ENCODE assay signal across 40 cellular contexts in the genomic region with DNA sequence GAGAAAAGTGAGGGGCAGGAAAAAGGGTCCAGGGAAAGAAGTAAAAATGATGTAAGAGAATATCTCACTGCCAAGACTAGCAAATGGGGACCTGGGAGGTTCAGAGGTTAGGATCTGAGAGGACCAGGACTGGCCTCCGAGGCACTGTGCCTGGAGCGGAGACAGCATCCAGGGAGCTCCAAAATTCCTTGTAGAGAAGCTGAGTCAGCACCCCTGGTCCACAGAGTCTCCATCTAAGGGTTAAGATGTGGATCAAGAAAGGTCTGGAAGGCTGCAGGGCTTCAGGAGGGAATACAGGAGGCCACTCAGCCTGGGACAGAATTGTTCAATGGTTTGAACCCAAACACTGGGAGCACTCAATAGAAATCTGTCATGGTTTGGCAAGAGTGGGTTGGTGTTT.
"Had no signal": no experiment of that assay in that cellular context is flagged by ENCODE, and none has a peak within 500 bp of the region (broad histone marks: within the 10 kb centered on the region; RNA-seq: fewer than 3 reads in every experiment).

No MANE protein-coding gene starts in this region.

- ATAC-seq: activated CD4-positive, alpha-beta T cell treated with anti-CD3 and anti-CD28 coated beads for 36 hours; activated CD4-positive, CD25-positive, alpha-beta regulatory T cell treated with anti-CD3 and anti-CD28 coated beads, Interleukin-2, amount 50 U/mL, for 24 hours; activated CD8-positive, alpha-beta memory T cell treated with anti-CD3 and anti-CD28 coated beads, Interleukin-2, amount 10 ng/mL, durations not matched to agents 7 days and 5 days; activated CD8-positive, alpha-beta T cell treated with anti-CD3 and anti-CD28 coated beads, Interleukin-2, amount 10 ng/mL, durations not matched to agents 7 days and 5 days; activated naive CD8-positive, alpha-beta T cell treated with anti-CD3 and anti-CD28 coated beads, Interleukin-2, amount 50 U/mL, for 24 hours; activated T-cell treated with anti-CD3 and anti-CD28 coated beads, Interleukin-2, amount 50 U/mL, for 4 hours; WTC11 had no signal

- H3K27ac ChIP-seq: ascending aorta, cardiac muscle cell, WERI-Rb-1 had no signal

- H3K4me1 ChIP-seq: ascending aorta had no signal

- H3K36me3 ChIP-seq: ascending aorta, cardiac muscle cell, WERI-Rb-1 had no signal

- FAIRE-seq: bronchial epithelial cell, TTC549 had no signal

- H3K27me3 ChIP-seq: ascending aorta, cardiac muscle cell had no signal

- H3K27me3 Mint-ChIP-seq: activated CD4-positive, alpha-beta memory T cell treated with anti-CD3 and anti-CD28 coated beads, Interleukin-2, amount 10 ng/mL, durations not matched to agents 7 days and 5 days had no signal

- H3K27ac Mint-ChIP-seq: activated CD4-positive, alpha-beta memory T cell treated with anti-CD3 and anti-CD28 coated beads, Interleukin-2, amount 10 ng/mL, durations not matched to agents 7 days and 5 days; activated CD4-positive, alpha-beta T cell treated with anti-CD3 and anti-CD28 coated beads for 36 hours; activated CD4-positive, alpha-beta T cell treated with anti-CD3 and anti-CD28 coated beads, Interleukin-2, amount 10 ng/mL, durations not matched to agents 7 days and 5 days; activated CD8-positive, alpha-beta memory T cell treated with anti-CD3 and anti-CD28 coated beads, Interleukin-2, amount 10 ng/mL, durations not matched to agents 7 days and 5 days; activated CD8-positive, alpha-beta T cell treated with anti-CD3 and anti-CD28 coated beads, Interleukin-2, amount 10 ng/mL, durations not matched to agents 7 days and 5 days; activated naive CD4-positive, alpha-beta T cell treated with anti-CD3 and anti-CD28 coated beads, Interleukin-2, amount 10 ng/mL, durations not matched to agents 7 days and 5 days; activated naive CD4-positive, alpha-beta T cell treated with anti-CD3 and anti-CD28 coated beads, Interleukin-2, amount 50 U/mL, for 24 hours; activated naive CD8-positive, alpha-beta T cell; activated naive CD8-positive, alpha-beta T cell treated with anti-CD3 and anti-CD28 coated beads, Interleukin-2, amount 10 ng/mL, durations not matched to agents 7 days and 5 days; activated naive CD8-positive, alpha-beta T cell treated with anti-CD3 and anti-CD28 coated beads, Interleukin-2, amount 50 U/mL, for 24 hours; activated T-helper 2 cell treated with anti-CD3 and anti-CD28 coated beads, Interferon-gamma antibody, Interleukin-2, Interleukin-4, amounts not matched to agents 10 μg/mL and 5 μg/mL and 100 μg/mL, durations not matched to agents 14 hours and 24 hours and 36 hours; brain; T-helper 1 cell treated with Interleukin-12 subunit alpha and Interleukin-12 subunit beta and Interleukin-4 antibody, amounts not matched to agents 30 μg/mL and 1 μg/mL, for 36 hours; T-helper 2 cell treated with Interferon-gamma antibody and Interleukin-4, amounts not matched to agents 5 μg/mL and 100 μg/mL, for 36 hours; WTC11 had no signal

- H3K4me3 ChIP-seq: ascending aorta, cardiac muscle cell had no signal

- H3K36me3 Mint-ChIP-seq: activated CD8-positive, alpha-beta memory T cell treated with anti-CD3 and anti-CD28 coated beads, Interleukin-2, amount 10 ng/mL, durations not matched to agents 7 days and 5 days; activated naive CD4-positive, alpha-beta T cell treated with anti-CD3 and anti-CD28 coated beads, Interleukin-2, amount 10 ng/mL, durations not matched to agents 7 days and 5 days; activated naive CD4-positive, alpha-beta T cell treated with anti-CD3 and anti-CD28 coated beads, Interleukin-2, amount 50 U/mL, for 24 hours; brain had no signal

- H3K4me3 Mint-ChIP-seq: activated CD4-positive, alpha-beta memory T cell treated with anti-CD3 and anti-CD28 coated beads, Interleukin-2, amount 10 ng/mL, durations not matched to agents 7 days and 5 days; activated CD4-positive, alpha-beta T cell treated with anti-CD3 and anti-CD28 coated beads for 36 hours; activated CD4-positive, alpha-beta T cell treated with anti-CD3 and anti-CD28 coated beads, Interleukin-2, amount 10 ng/mL, durations not matched to agents 7 days and 5 days; activated CD8-positive, alpha-beta memory T cell treated with anti-CD3 and anti-CD28 coated beads, Interleukin-2, amount 10 ng/mL, durations not matched to agents 7 days and 5 days; activated CD8-positive, alpha-beta T cell treated with anti-CD3 and anti-CD28 coated beads, Interleukin-2, amount 10 ng/mL, durations not matched to agents 7 days and 5 days; activated naive CD4-positive, alpha-beta T cell treated with anti-CD3 and anti-CD28 coated beads, Interleukin-2, amount 10 ng/mL, durations not matched to agents 7 days and 5 days; activated naive CD4-positive, alpha-beta T cell treated with anti-CD3 and anti-CD28 coated beads, Interleukin-2, amount 50 U/mL, for 24 hours; activated naive CD8-positive, alpha-beta T cell; activated naive CD8-positive, alpha-beta T cell treated with anti-CD3 and anti-CD28 coated beads, Interleukin-2, amount 10 ng/mL, durations not matched to agents 7 days and 5 days; activated naive CD8-positive, alpha-beta T cell treated with anti-CD3 and anti-CD28 coated beads, Interleukin-2, amount 50 U/mL, for 24 hours; activated T-cell treated with anti-CD3 and anti-CD28 coated beads, Interleukin-2, amount 50 U/mL, for 4 hours; brain; central memory CD8-positive, alpha-beta T cell; T-helper 1 cell treated with Interleukin-12 subunit alpha and Interleukin-12 subunit beta and Interleukin-4 antibody, amounts not matched to agents 30 μg/mL and 1 μg/mL, for 36 hours; T-helper 2 cell treated with Interferon-gamma antibody and Interleukin-4, amounts not matched to agents 5 μg/mL and 100 μg/mL, for 36 hours; WTC11 had no signal

- DNase-seq: activated CD4-positive, alpha-beta memory T cell treated with anti-CD3 and anti-CD28 coated beads, Interleukin-2, amount 10 ng/mL, durations not matched to agents 7 days and 5 days; activated CD4-positive, alpha-beta T cell treated with anti-CD3 and anti-CD28 coated beads for 1 hour; activated CD4-positive, alpha-beta T cell treated with anti-CD3 and anti-CD28 coated beads for 36 hours; activated CD4-positive, alpha-beta T cell treated with anti-CD3 and anti-CD28 coated beads for 48 hours; activated CD4-positive, alpha-beta T cell treated with anti-CD3 and anti-CD28 coated beads, Interleukin-2, amount 10 ng/mL, durations not matched to agents 7 days and 5 days; activated CD4-positive, alpha-beta T cell treated with anti-CD3 and anti-CD28 coated beads, Interleukin-2, amount 50 U/mL, for 48 hours; activated CD4-positive, CD25-positive, alpha-beta regulatory T cell; activated CD8-positive, alpha-beta memory T cell treated with anti-CD3 and anti-CD28 coated beads for 24 hours; activated CD8-positive, alpha-beta memory T cell treated with anti-CD3 and anti-CD28 coated beads, Interleukin-2, amount 10 ng/mL, durations not matched to agents 7 days and 5 days; activated CD8-positive, alpha-beta memory T cell treated with anti-CD3 and anti-CD28 coated beads, Interleukin-2, amount 50 U/mL, for 48 hours; activated CD8-positive, alpha-beta T cell treated with anti-CD3 and anti-CD28 coated beads, Interleukin-2, amount 10 ng/mL, durations not matched to agents 7 days and 5 days; activated effector memory CD4-positive, alpha-beta T cell treated with Interleukin-2 at 50 U/mL for 16 hours; activated gamma-delta T cell; activated naive CD4-positive, alpha-beta T cell treated with anti-CD3 and anti-CD28 coated beads, Interleukin-2, amount 10 ng/mL, durations not matched to agents 7 days and 5 days; activated naive CD4-positive, alpha-beta T cell treated with Interleukin-2 at 50 U/mL for 16 hours; activated naive CD8-positive, alpha-beta T cell treated with anti-CD3 and anti-CD28 coated beads, Interleukin-2, amount 10 ng/mL, durations not matched to agents 7 days and 5 days; activated naive CD8-positive, alpha-beta T cell treated with anti-CD3 and anti-CD28 coated beads, Interleukin-2, amount 50 U/mL, for 24 hours; activated T-cell treated with anti-CD3 and anti-CD28 coated beads, Interleukin-2, amount 50 U/mL, for 1 hour; activated T-cell treated with anti-CD3 and anti-CD28 coated beads, Interleukin-2, amount 50 U/mL, for 4 hours; amygdala; anterior cingulate cortex; caudate nucleus; cerebellar nuclear complex; T-helper 1 cell; T-helper 2 cell; T-helper 9 cell; WERI-Rb-1 had no signal

- H3K4me1 Mint-ChIP-seq: activated CD4-positive, alpha-beta memory T cell treated with anti-CD3 and anti-CD28 coated beads, Interleukin-2, amount 10 ng/mL, durations not matched to agents 7 days and 5 days; activated CD4-positive, alpha-beta T cell treated with anti-CD3 and anti-CD28 coated beads for 36 hours; activated CD4-positive, alpha-beta T cell treated with anti-CD3 and anti-CD28 coated beads, Interleukin-2, amount 10 ng/mL, durations not matched to agents 7 days and 5 days; activated CD8-positive, alpha-beta memory T cell treated with anti-CD3 and anti-CD28 coated beads, Interleukin-2, amount 10 ng/mL, durations not matched to agents 7 days and 5 days; activated naive CD4-positive, alpha-beta T cell treated with anti-CD3 and anti-CD28 coated beads, Interleukin-2, amount 10 ng/mL, durations not matched to agents 7 days and 5 days; activated naive CD4-positive, alpha-beta T cell treated with anti-CD3 and anti-CD28 coated beads, Interleukin-2, amount 50 U/mL, for 24 hours; activated naive CD8-positive, alpha-beta T cell treated with anti-CD3 and anti-CD28 coated beads, Interleukin-2, amount 10 ng/mL, durations not matched to agents 7 days and 5 days; activated naive CD8-positive, alpha-beta T cell treated with anti-CD3 and anti-CD28 coated beads, Interleukin-2, amount 50 U/mL, for 24 hours; central memory CD8-positive, alpha-beta T cell; WTC11 had no signal

- H3K9me3 ChIP-seq: ascending aorta had no signal
